ENCODE assay signal across 8 cellular contexts in the genomic region with DNA sequence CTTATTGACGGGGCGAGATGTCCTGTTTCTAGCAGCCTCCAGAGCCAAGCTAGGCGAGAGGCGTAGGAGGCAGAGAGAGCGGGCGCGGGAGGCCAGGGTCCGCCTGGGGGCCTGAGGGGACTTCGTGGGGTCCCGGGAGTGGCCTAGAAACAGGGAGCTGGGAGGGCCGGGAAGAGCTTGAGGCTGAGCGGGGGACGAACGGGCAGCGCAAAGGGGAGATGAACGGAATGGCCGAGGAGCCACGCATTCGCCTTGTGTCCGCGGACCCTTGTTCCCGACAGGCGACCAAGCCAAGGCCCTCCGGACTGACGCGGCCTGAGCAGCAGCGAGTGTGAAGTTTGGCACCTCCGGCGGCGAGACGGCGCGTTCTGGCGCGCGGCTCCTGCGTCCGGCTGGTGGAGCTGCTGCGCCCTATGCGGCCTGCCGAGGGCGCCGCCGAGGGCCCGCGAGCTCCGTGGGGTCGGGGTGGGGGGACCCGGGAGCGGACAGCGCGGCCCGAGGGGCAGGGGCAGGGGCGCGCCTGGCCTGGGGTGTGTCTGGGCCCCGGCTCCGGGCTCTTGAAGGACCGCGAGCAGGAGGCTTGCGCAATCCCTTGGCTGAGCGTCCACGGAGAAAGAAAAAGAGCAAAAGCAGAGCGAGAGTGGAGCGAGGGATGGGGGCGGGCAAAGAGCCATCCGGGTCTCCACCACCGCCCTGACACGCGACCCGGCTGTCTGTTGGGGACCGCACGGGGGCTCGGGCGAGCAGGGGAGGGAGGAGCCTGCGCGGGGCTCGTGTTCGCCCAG. TPM values are rescaled to one million over a fixed set of nuclear protein-coding genes. Genes with fewer than 3 reads are reported as not detected.
DNase-seq lines count a peak whose midpoint lies in the region; ATAC-seq lines count a peak whose summit lies in the region.

No MANE protein-coding gene starts in this region.

- DNase-seq in Ammon's horn (ENCODE audit: low spot score) = peak; percentile 32
- peak; percentile 16 for DNase-seq in HS-5 (ENCODE audit: low read depth)
- no peak for DNase-seq in activated T-helper 2 cell treated with anti-CD3 and anti-CD28 coated beads, Interferon-gamma antibody, Interleukin-2, Interleukin-4, amounts not matched to agents 10 μg/mL and 5 μg/mL and 100 μg/mL, durations not matched to agents 14 hours and 24 hours and 36 hours (ENCODE audit: low spot score)
- peak; percentile 78 for DNase-seq in cardiac septum (ENCODE audit: low spot score)
- peak; percentile 86 for DNase-seq in sciatic nerve (ENCODE audit: low spot score)
- no peak for DNase-seq in NCI-H1694 (lab: John Stamatoyannopoulos, UW)
- DNase-seq in cerebellum (ENCODE audit: low spot score) = no peak

- H3K27ac Mint-ChIP-seq in activated T-helper 2 cell treated with anti-CD3 and anti-CD28 coated beads, Interferon-gamma antibody, Interleukin-2, Interleukin-4, amounts not matched to agents 10 μg/mL and 5 μg/mL and 100 μg/mL, durations not matched to agents 14 hours and 24 hours and 36 hours = no peak overlapping the region

- peaks cover 12% of the 10 kb centered on the region for H3K4me1 Mint-ChIP-seq in activated T-helper 2 cell treated with anti-CD3 and anti-CD28 coated beads, Interferon-gamma antibody, Interleukin-2, Interleukin-4, amounts not matched to agents 10 μg/mL and 5 μg/mL and 100 μg/mL, durations not matched to agents 14 hours and 24 hours and 36 hours (ENCODE audit: low read depth)

- H3K4me3 Mint-ChIP-seq in activated T-helper 2 cell treated with anti-CD3 and anti-CD28 coated beads, Interferon-gamma antibody, Interleukin-2, Interleukin-4, amounts not matched to agents 10 μg/mL and 5 μg/mL and 100 μg/mL, durations not matched to agents 14 hours and 24 hours and 36 hours (ENCODE audit: low read depth) = peak overlapping the region; percentile 8

- H3K36me3 Mint-ChIP-seq in activated T-helper 2 cell treated with anti-CD3 and anti-CD28 coated beads, Interferon-gamma antibody, Interleukin-2, Interleukin-4, amounts not matched to agents 10 μg/mL and 5 μg/mL and 100 μg/mL, durations not matched to agents 14 hours and 24 hours and 36 hours (ENCODE audit: low read depth) = no peaks in the 10 kb centered on the region

- peaks cover 23% of the 10 kb centered on the region for H3K27me3 Mint-ChIP-seq in activated T-helper 2 cell treated with anti-CD3 and anti-CD28 coated beads, Interferon-gamma antibody, Interleukin-2, Interleukin-4, amounts not matched to agents 10 μg/mL and 5 μg/mL and 100 μg/mL, durations not matched to agents 14 hours and 24 hours and 36 hours (ENCODE audit: low read depth)

- intact Hi-C loops in activated T-helper 2 cell treated with anti-CD3 and anti-CD28 coated beads, Interferon-gamma antibody, Interleukin-2, Interleukin-4, amounts not matched to agents 10 μg/mL and 5 μg/mL and 100 μg/mL, durations not matched to agents 14 hours and 24 hours and 36 hours (cut with micrococcal nuclease) = loop anchor here (5.0 to 10.0 kb wide), 4 partner anchors 74 to 1557 kb away; partner anchors contain the start of gene BAHCC1
- intact Hi-C loops in cardiac septum (cut with DNase I) = loop anchor here (5.0 kb wide), 2 partner anchors 63 to 152 kb away; partner anchors contain the start of gene CBX2
- intact Hi-C loops in sciatic nerve (cut with DNase I) = loop anchor here (5.0 to 10.0 kb wide), 2 partner anchors 48 to 144 kb away; no protein-coding TSS in a partner anchor

- peak; percentile 9 for ATAC-seq in sciatic nerve
- no peak for ATAC-seq in esophagus mucosa

- H3K9me3 Mint-ChIP-seq in activated T-helper 2 cell treated with anti-CD3 and anti-CD28 coated beads, Interferon-gamma antibody, Interleukin-2, Interleukin-4, amounts not matched to agents 10 μg/mL and 5 μg/mL and 100 μg/mL, durations not matched to agents 14 hours and 24 hours and 36 hours = no peaks in the 10 kb centered on the region

RNA-seq across cellular contexts. Expression of gene CBX4, which starts 1.2 kb away (rescaled TPM):
- 18.5 and 25.0 TPM in 2 replicates for total RNA-seq in activated T-helper 2 cell treated with anti-CD3 and anti-CD28 coated beads, Interferon-gamma antibody, Interleukin-2, Interleukin-4, amounts not matched to agents 10 μg/mL and 5 μg/mL and 100 μg/mL, durations not matched to agents 14 hours and 24 hours and 36 hours
- total RNA-seq in cardiac septum (23.8 TPM), sciatic nerve (16.8 TPM), cerebellum (15.4 TPM), esophagus mucosa (25.2 TPM)

RNA-seq across cellular contexts. Expression of gene CBX8, which starts 43.5 kb away (rescaled TPM):
- total RNA-seq in activated T-helper 2 cell treated with anti-CD3 and anti-CD28 coated beads, Interferon-gamma antibody, Interleukin-2, Interleukin-4, amounts not matched to agents 10 μg/mL and 5 μg/mL and 100 μg/mL, durations not matched to agents 14 hours and 24 hours and 36 hours = 8.6 and 9.9 TPM in 2 replicates
- total RNA-seq in cardiac septum (5.7 TPM), sciatic nerve (2.0 TPM), cerebellum (7.4 TPM), esophagus mucosa (3.8 TPM)

Comparison
In these comparisons a context has a peak if more than half of its experiments do, and no peak if none do; other contexts are left out.
1. DNase-seq: peak in Ammon's horn (single experiment), HS-5 (single experiment), cardiac septum (single experiment) and sciatic nerve (single experiment); none in activated T-helper 2 cell treated with anti-CD3 and anti-CD28 coated beads, Interferon-gamma antibody, Interleukin-2, Interleukin-4, amounts not matched to agents 10 μg/mL and 5 μg/mL and 100 μg/mL, durations not matched to agents 14 hours and 24 hours and 36 hours (single experiment), NCI-H1694 (single experiment) and cerebellum (single experiment).